In genomic region chr9:24245988-24246387, GRCh38 we compare ENCODE assay signal across 13 cellular contexts.
DNase-seq lines count a peak whose midpoint lies in the region; ATAC-seq, FAIRE-seq and TF ChIP-seq lines count a peak whose summit lies in the region.
"Had no signal": no experiment of that assay in that cellular context is flagged by ENCODE, and none has a peak within 500 bp of the region (broad histone marks: within the 10 kb centered on the region; RNA-seq: fewer than 3 reads in every experiment).

No MANE protein-coding gene starts in this region.

- no peak overlapping the region for H4K91ac ChIP-seq in H1 (replicated peaks; ENCODE audit: insufficient read length, low read length)

- H3K4me1 ChIP-seq in H1 (replicated peaks in 1 of 4; ENCODE audit: control insufficient read depth in 3 of 4, insufficient read depth in 4 of 4, low read length in 3 of 4) (no peaks in the 10 kb centered on the region), vagina (no peaks in the 10 kb centered on the region)
- H3K4me1 ChIP-seq: BLaER1 had no signal

- CTCF ChIA-PET in H1 (lab: Charles Lee; ENCODE audit: partially characterized antibody) = interaction anchor here (0.7 to 1.5 kb wide), 4 partner anchors 12 to 315 kb away, joined by 3 to 5 read pairs (median 4); no protein-coding TSS in a partner anchor

- H2BK20ac ChIP-seq in H1 (ENCODE audit: low read length) = no peak overlapping the region

- H4K8ac ChIP-seq in H1 (ENCODE audit: extremely low read depth, insufficient read depth, low read length) = no peak overlapping the region

- DNase-seq in SIG-M5 treated with dmso at 0.1 percent for 504 hours (lab: John Stamatoyannopoulos, UW; ENCODE audit: unreplicated experiment) (peak; percentile 25), SIG-M5 (lab: John Stamatoyannopoulos, UW) (no peak), NCI-H526 (lab: John Stamatoyannopoulos, UW) (peak; percentile 6 to 62), H1 (ENCODE audit: low read depth in 1 of 2, low spot score in 2 of 2) (no peak), stromal cell of bone marrow (ENCODE audit: low read depth) (peak; percentile 2), omental fat pad (ENCODE audit: low spot score) (no peak), vagina (ENCODE audit: extremely low spot score in 2 of 2) (no peak)
- DNase-seq: activated CD8-positive, alpha-beta memory T cell treated with anti-CD3 and anti-CD28 coated beads for 24 hours; NCI-H1105 had no signal

- TF ChIP-seq POLR2A in H1 (IDR thresholded peaks at IDR 0.05; ENCODE audit: control extremely low read depth in 1 of 2, low read depth in 2 of 2, low read length in 2 of 2) = no peak
- TF ChIP-seq POLR2A in vagina (IDR thresholded peaks at IDR 0.05) = no peak

- no peak overlapping the region for H3K14ac ChIP-seq in H1 (ENCODE audit: insufficient read length)

- no peak overlapping the region for H3K56ac ChIP-seq in H1 (replicated peaks; ENCODE audit: insufficient read length, low read depth, low read length)

- TF ChIP-seq EP300 in H1 (IDR thresholded peaks at IDR 0.05; ENCODE audit: borderline replicate concordance in 1 of 2, low read depth in 2 of 2, low read length in 2 of 2) = no peak

- no peak overlapping the region for H3K4ac ChIP-seq in H1 (replicated peaks; ENCODE audit: insufficient read length, low read depth, low read length)

- no peak overlapping the region for H3K9ac ChIP-seq in H1 (replicated peaks in 1 of 4; ENCODE audit: extremely low read depth in 1 of 4, low read depth in 3 of 4, low read length in 3 of 4)
- H3K9ac ChIP-seq: BLaER1 had no signal

- POLR2A ChIA-PET in H1 (lab: Charles Lee; ENCODE audit: partially characterized antibody) = no interaction called here

- intact Hi-C loops in vagina (cut with DNase I) = no loop called here

- no peak for FAIRE-seq in H1 (lab: Jason Lieb, UNC)

- no peak overlapping the region for H2BK15ac ChIP-seq in H1 (ENCODE audit: low read length)

- H3K23me2 ChIP-seq in H1 (ENCODE audit: low read depth, low read length) = no peaks in the 10 kb centered on the region

- no peaks in the 10 kb centered on the region for H3K79me1 ChIP-seq in H1 (ENCODE audit: low read depth, low read length)

- H4K20me1 ChIP-seq in H1 (replicated peaks in 1 of 2; ENCODE audit: control insufficient read depth in 1 of 2, insufficient read depth in 2 of 2, low read length in 2 of 2) = no peaks in the 10 kb centered on the region
- H4K20me1 ChIP-seq: BLaER1 had no signal

- H2BK12ac ChIP-seq in H1 (ENCODE audit: low read depth, low read length) = no peak overlapping the region

- TF ChIP-seq CTCF in H1 (IDR thresholded peaks at IDR 0.05; ENCODE audit: control extremely low read depth in 1 of 3, insufficient read depth in 1 of 3, low read depth in 1 of 3, low read length in 3 of 3) = peak in 2 of 3 experiments; percentile 35 to 48; a peak in 2 of 4 replicates
- TF ChIP-seq CTCF in omental fat pad (IDR thresholded peaks at IDR 0.05) = no peak
- TF ChIP-seq CTCF in vagina (IDR thresholded peaks at IDR 0.05) = no peak

- peak; percentile 76 to 79 for TF ChIP-seq RAD21 in H1 (IDR thresholded peaks at IDR 0.05 in 1 of 2, conservative IDR thresholded peaks at IDR 0.05 in 1 of 2; ENCODE audit: low read depth in 2 of 2, low read length in 2 of 2)

- H2AFZ ChIP-seq in H1 (ENCODE audit: low read length) = no peak overlapping the region

- H3K4me3 ChIP-seq in H1 (ENCODE audit: extremely low read depth in 1 of 4, insufficient read depth in 2 of 4, low read depth in 3 of 4, low read length in 4 of 4) (no peak overlapping the region), vagina (no peak overlapping the region)
- H3K4me3 ChIP-seq: BLaER1, thoracic aorta had no signal

- no peak overlapping the region for H3K18ac ChIP-seq in H1 (ENCODE audit: extremely low read depth, low read length)

- no peak overlapping the region for H2AK5ac ChIP-seq in H1 (ENCODE audit: low read depth, low read length)

- H3K9me3 ChIP-seq in H1 (ENCODE audit: insufficient read depth in 2 of 2, low read depth in 1 of 2, low read length in 1 of 2) = no peaks in the 10 kb centered on the region
- no peaks in the 10 kb centered on the region for H3K9me3 ChIP-seq in vagina
- H3K9me3 ChIP-seq: BLaER1, thoracic aorta had no signal

- H4K5ac ChIP-seq in H1 (ENCODE audit: insufficient read length, low read depth, low read length) = no peak overlapping the region

- H3K27me3 ChIP-seq in H1 (replicated peaks in 1 of 4; ENCODE audit: control insufficient read depth in 3 of 4, extremely low read depth in 1 of 4, insufficient read depth in 3 of 4, low read length in 3 of 4) (no peaks in the 10 kb centered on the region), vagina (no peaks in the 10 kb centered on the region)
- H3K27me3 ChIP-seq: BLaER1 had no signal

- no peaks in the 10 kb centered on the region for H3K79me2 ChIP-seq in H1 (ENCODE audit: control insufficient read depth in 1 of 2, insufficient read depth in 2 of 2, low read length in 2 of 2)

- no peak overlapping the region for H3K27ac ChIP-seq in H1 (ENCODE audit: low read depth, low read length)
- no peak overlapping the region for H3K27ac ChIP-seq in vagina
- H3K27ac ChIP-seq: BLaER1, epithelial cell of prostate, thoracic aorta had no signal

- H2BK5ac ChIP-seq in H1 (ENCODE audit: low read depth, low read length) = no peak overlapping the region

- no peak overlapping the region for H3K23ac ChIP-seq in H1 (ENCODE audit: insufficient read length)

- no peak overlapping the region for H2BK120ac ChIP-seq in H1 (replicated peaks; ENCODE audit: low read depth, low read length)

- H3K4me2 ChIP-seq in H1 (ENCODE audit: insufficient read depth in 1 of 2, low read depth in 2 of 2, low read length in 2 of 2) = no peak overlapping the region
- H3K4me2 ChIP-seq: BLaER1 had no signal

- no peaks in the 10 kb centered on the region for H3K36me3 ChIP-seq in H1 (ENCODE audit: control insufficient read depth in 2 of 4, insufficient read depth in 4 of 4, low read length in 3 of 4)
- no peaks in the 10 kb centered on the region for H3K36me3 ChIP-seq in vagina
- H3K36me3 ChIP-seq: BLaER1, thoracic aorta had no signal

- ATAC-seq in omental fat pad (ENCODE audit: low FRiP score) (no peak), HG03439 (IDR thresholded peaks at IDR 0.05; ENCODE audit: unreplicated experiment) (no peak)

- 11% methylated on average over 2 of the region's 2 CpGs; no CpG with 5 or more reads in 1 of the 2 experiments for WGBS in H1 (ENCODE audit: extremely low coverage in 1 of 2, insufficient coverage in 1 of 2, insufficient read length in 1 of 2, insufficient replicate concordance in 2 of 2, low coverage in 1 of 2, low lambda C conversion rate in 2 of 2, missing lambda C conversion rate in 1 of 2), 2 experiments

TF ChIP-seq in H1, 55 proteins besides CTCF, POLR2A, EP300 and RAD21:
- TF ChIP-seq POU5F1 (IDR thresholded peaks at IDR 0.05; ENCODE audit: low read depth, low read length) = no peak
- TF ChIP-seq CBX5 (IDR thresholded peaks at IDR 0.05; ENCODE audit: low read depth, low read length) = no peak
- TF ChIP-seq RFX5 (IDR thresholded peaks at IDR 0.05; ENCODE audit: borderline replicate concordance, low read depth, low read length) = no peak
- TF ChIP-seq PHF8 (conservative IDR thresholded peaks at IDR 0.05; ENCODE audit: low read depth, low read length) = no peak
- TF ChIP-seq JUN (IDR thresholded peaks at IDR 0.05; ENCODE audit: low read depth, low read length) = no peak
- TF ChIP-seq CEBPB (IDR thresholded peaks at IDR 0.05; ENCODE audit: low read depth, low read length) = no peak
- TF ChIP-seq POLR2AphosphoS5 (IDR thresholded peaks at IDR 0.05; ENCODE audit: low read depth, low read length) = no peak
- no peak for TF ChIP-seq ZNF274 (IDR thresholded peaks at IDR 0.05; ENCODE audit: borderline replicate concordance, extremely low read depth, low read length)
- TF ChIP-seq CTBP2 (IDR thresholded peaks at IDR 0.05; ENCODE audit: borderline replicate concordance, insufficient read depth, insufficient read length, low read length) = no peak
- no peak for TF ChIP-seq SP2 (IDR thresholded peaks at IDR 0.05; ENCODE audit: low read length)
- no peak for TF ChIP-seq CREB1 (IDR thresholded peaks at IDR 0.05)
- no peak for TF ChIP-seq EZH2 (IDR thresholded peaks at IDR 0.05; ENCODE audit: low read depth, low read length, severe bottlenecking)
- no peak for TF ChIP-seq TAF7 (optimal IDR thresholded peaks at IDR 0.05; ENCODE audit: borderline replicate concordance, low read depth, low read length)

Comparison
In these comparisons a context has a peak if more than half of its experiments do, and no peak if none do; other contexts are left out.
1. DNase-seq: peak in SIG-M5 treated with dmso at 0.1 percent for 504 hours (single experiment), NCI-H526 (2 of 2) and stromal cell of bone marrow (single experiment); none in SIG-M5 (single experiment), H1 (0 of 2), omental fat pad (single experiment) and vagina (0 of 2).
2. CTCF ChIP-seq: peak in H1 (2 of 3); none in omental fat pad (0 of 3) and vagina (0 of 3).